Comparison of ENCODE assay signal across 27 cellular contexts in the genomic region with DNA sequence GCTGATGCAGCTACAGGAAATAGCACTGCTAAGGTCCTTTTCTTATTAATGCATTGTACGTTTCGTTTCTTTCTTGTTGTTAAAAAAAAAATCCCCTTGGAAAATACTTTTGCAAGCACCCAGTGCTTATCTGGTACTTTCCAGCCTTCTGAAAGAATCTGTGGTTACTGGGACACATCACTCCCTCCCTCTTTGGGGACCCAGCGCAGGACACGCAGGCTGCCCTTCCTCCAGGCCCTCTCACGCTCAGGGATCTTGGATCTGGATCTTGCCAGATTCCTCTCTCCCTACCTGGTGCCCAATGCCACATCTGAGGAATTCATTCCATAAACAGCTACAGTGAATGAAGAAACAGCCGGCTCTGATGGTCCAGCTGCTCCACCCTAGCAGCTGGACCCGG. TPM values are rescaled to one million over a fixed set of nuclear protein-coding genes. Genes with fewer than 3 reads are reported as not detected.
DNase-seq lines count a peak whose midpoint lies in the region; ATAC-seq and TF ChIP-seq lines count a peak whose summit lies in the region.
"Had no signal": no experiment of that assay in that cellular context is flagged by ENCODE, and none has a peak within 500 bp of the region (broad histone marks: within the 10 kb centered on the region; RNA-seq: fewer than 3 reads in every experiment).

No MANE protein-coding gene starts in this region.

- H3K4me3 ChIP-seq in GM12865 (ENCODE audit: low read depth, low read length) (peak overlapping the region; percentile 11), HUES48 (ENCODE audit: low read depth, low read length) (no peak overlapping the region), neural progenitor cell (no peak overlapping the region)
- H3K4me3 ChIP-seq: K562, MG63, SJSA1 had no signal

- no peaks in the 10 kb centered on the region for H3K36me3 ChIP-seq in HUES48 (ENCODE audit: control insufficient read depth, insufficient read depth, low read length)
- no peaks in the 10 kb centered on the region for H3K36me3 ChIP-seq in neural progenitor cell
- H3K36me3 ChIP-seq: MG63, SJSA1 had no signal

- H3K9me3 Mint-ChIP-seq in brain (peaks cover 0 to 20% (median 11%) of the 10 kb centered on the region in 5 experiments), neural progenitor cell (peaks cover 19% of the 10 kb centered on the region), progenitor cell of endocrine pancreas (ENCODE audit: low read depth) (no peaks in the 10 kb centered on the region)
- H3K9me3 Mint-ChIP-seq in activated CD4-positive, alpha-beta memory T cell treated with anti-CD3 and anti-CD28 coated beads, Interleukin-2, amount 10 ng/mL, durations not matched to agents 7 days and 5 days, result no peaks in the 10 kb centered on the region
- H3K9me3 Mint-ChIP-seq: CD8-positive, alpha-beta T cell had no signal

- no peaks in the 10 kb centered on the region for H3K27me3 ChIP-seq in HUES48 (ENCODE audit: control insufficient read depth, insufficient read depth, low read length)
- no peaks in the 10 kb centered on the region for H3K27me3 ChIP-seq in neural progenitor cell

- no peak overlapping the region for H3K9ac ChIP-seq in HUES48 (ENCODE audit: low read depth, low read length)
- H3K9ac ChIP-seq in neural progenitor cell, result no peak overlapping the region

- H3K36me3 Mint-ChIP-seq in brain (peaks cover 33% of the 10 kb centered on the region), neural progenitor cell (peaks cover 39% of the 10 kb centered on the region), progenitor cell of endocrine pancreas (ENCODE audit: insufficient read depth) (peaks cover 16% of the 10 kb centered on the region)
- no peaks in the 10 kb centered on the region for H3K36me3 Mint-ChIP-seq in activated CD4-positive, alpha-beta memory T cell treated with anti-CD3 and anti-CD28 coated beads, Interleukin-2, amount 10 ng/mL, durations not matched to agents 7 days and 5 days (ENCODE audit: low read depth)
- H3K36me3 Mint-ChIP-seq: CD8-positive, alpha-beta T cell had no signal

- peak overlapping the region; percentile 61 for H3K27ac ChIP-seq in HUES48 (ENCODE audit: low read depth, low read length)
- peak overlapping the region; percentile 61 for H3K27ac ChIP-seq in neural progenitor cell
- H3K27ac ChIP-seq: SJSA1 had no signal

- H2AFZ ChIP-seq in neural progenitor cell (replicated peaks), result no peak overlapping the region

- H3K4me1 ChIP-seq in HUES48 (ENCODE audit: control insufficient read depth, insufficient read depth, low read length), result peaks cover 46% of the 10 kb centered on the region
- H3K4me1 ChIP-seq in neural progenitor cell, result peaks cover 45% of the 10 kb centered on the region
- H3K4me1 ChIP-seq: SJSA1 had no signal

- H4K20me1 ChIP-seq in neural progenitor cell (ENCODE audit: low read depth), result peaks cover 67% of the 10 kb centered on the region

- peaks cover 75% of the 10 kb centered on the region for H3K79me2 ChIP-seq in neural progenitor cell (ENCODE audit: low read depth)

- ATAC-seq in GM21367 (IDR thresholded peaks at IDR 0.05; ENCODE audit: unreplicated experiment), result no peak
- ATAC-seq: CD8-positive, alpha-beta T cell; HepG2; K562; Right ventricle myocardium inferior had no signal

- H3K4me3 Mint-ChIP-seq in brain (no peak overlapping the region), neural progenitor cell (peak overlapping the region; percentile 63), progenitor cell of endocrine pancreas (ENCODE audit: low read depth) (no peak overlapping the region)
- H3K4me3 Mint-ChIP-seq in activated CD4-positive, alpha-beta memory T cell treated with anti-CD3 and anti-CD28 coated beads, Interleukin-2, amount 10 ng/mL, durations not matched to agents 7 days and 5 days, result no peak overlapping the region
- H3K4me3 Mint-ChIP-seq: CD8-positive, alpha-beta T cell had no signal

- H3K9me3 ChIP-seq in HUES48 (ENCODE audit: control insufficient read depth, insufficient read depth, low read length), result peaks cover 8% of the 10 kb centered on the region
- peaks cover 5% of the 10 kb centered on the region for H3K9me3 ChIP-seq in neural progenitor cell (ENCODE audit: low read depth)
- H3K9me3 ChIP-seq: MG63, SJSA1 had no signal

- H3K4me1 Mint-ChIP-seq in brain, result peaks cover 64% of the 10 kb centered on the region
- H3K4me1 Mint-ChIP-seq in neural progenitor cell, result peaks cover 45% of the 10 kb centered on the region
- H3K4me1 Mint-ChIP-seq in progenitor cell of endocrine pancreas (ENCODE audit: low read depth), result peaks cover 14% of the 10 kb centered on the region
- H3K4me1 Mint-ChIP-seq in activated CD4-positive, alpha-beta memory T cell treated with anti-CD3 and anti-CD28 coated beads, Interleukin-2, amount 10 ng/mL, durations not matched to agents 7 days and 5 days, result no peaks in the 10 kb centered on the region

- no peak for TF ChIP-seq CTCF in GM12865 (IDR thresholded peaks at IDR 0.05; ENCODE audit: insufficient read depth, low read depth, low read length, missing control alignments)
- no peak for TF ChIP-seq CTCF in brain (conservative IDR thresholded peaks at IDR 0.05)
- TF ChIP-seq CTCF in neural progenitor cell (IDR thresholded peaks at IDR 0.05), result no peak
- TF ChIP-seq CTCF in progenitor cell of endocrine pancreas (IDR thresholded peaks at IDR 0.05; ENCODE audit: unreplicated experiment), result no peak

- CTCF ChIA-PET in activated CD4-positive, alpha-beta memory T cell treated with anti-CD3 and anti-CD28 coated beads, Interleukin-2, amount 10 ng/mL, durations not matched to agents 7 days and 5 days (lab: Charles Lee), result no interaction called here

- DNase-seq in GM12865 (ENCODE audit: low read depth) (peak; percentile 73), neural progenitor cell (ENCODE audit: low spot score) (no peak), progenitor cell of endocrine pancreas (ENCODE audit: low spot score, unreplicated experiment) (no peak)
- DNase-seq in activated CD4-positive, alpha-beta T cell treated with anti-CD3 and anti-CD28 coated beads for 1 hour, result no peak
- no peak for DNase-seq in activated CD4-positive, alpha-beta memory T cell treated with anti-CD3 and anti-CD28 coated beads, Interleukin-2, amount 10 ng/mL, durations not matched to agents 7 days and 5 days
- DNase-seq: AML-193; C1 segment of cervical spinal cord; CD8-positive, alpha-beta T cell; DMS153; GOT3; MG63; NCI-H1417 treated with DMSO at 0.1 percent for 48 hours; NCI-H1930; NCI-H2171; NCI-H345; NCI-H524; NCI-H82; T-helper 1 cell had no signal

- H3K4me2 ChIP-seq in neural progenitor cell, result peak overlapping the region; percentile 49

- POLR2A ChIA-PET in activated CD4-positive, alpha-beta memory T cell treated with anti-CD3 and anti-CD28 coated beads, Interleukin-2, amount 10 ng/mL, durations not matched to agents 7 days and 5 days (lab: Charles Lee), result no interaction called here

- H3K27me3 Mint-ChIP-seq in brain (no peaks in the 10 kb centered on the region), neural progenitor cell (ENCODE audit: insufficient read depth, low read depth) (peaks cover 5% of the 10 kb centered on the region), progenitor cell of endocrine pancreas (no peaks in the 10 kb centered on the region)
- H3K27me3 Mint-ChIP-seq in activated CD4-positive, alpha-beta memory T cell treated with anti-CD3 and anti-CD28 coated beads, Interleukin-2, amount 10 ng/mL, durations not matched to agents 7 days and 5 days, result peaks cover 4% of the 10 kb centered on the region

- H3K27ac Mint-ChIP-seq in brain (peak overlapping the region; percentile 21 to 96 (median 70)), neural progenitor cell (peak overlapping the region; percentile 50), progenitor cell of endocrine pancreas (no peak overlapping the region)
- H3K27ac Mint-ChIP-seq in activated CD4-positive, alpha-beta memory T cell treated with anti-CD3 and anti-CD28 coated beads, Interleukin-2, amount 10 ng/mL, durations not matched to agents 7 days and 5 days, result no peak overlapping the region
- H3K27ac Mint-ChIP-seq: CD8-positive, alpha-beta T cell had no signal

- H3F3A ChIP-seq in neural progenitor cell (ENCODE audit: low read depth), result peaks cover 47% of the 10 kb centered on the region

RNA-seq across cellular contexts. Expression of gene PHF21B, which starts 55.7 kb away (rescaled TPM):
- polyA plus RNA-seq in brain (ENCODE audit: insufficient read depth, low read depth, low replicate concordance), result 8.2 TPM
- total RNA-seq in neural progenitor cell (ENCODE audit: low replicate concordance) (6.7 and 22.6 TPM in 2 replicates), progenitor cell of endocrine pancreas (34.8 and 37.4 TPM in 2 replicates)
- total RNA-seq in activated CD4-positive, alpha-beta memory T cell treated with anti-CD3 and anti-CD28 coated beads, Interleukin-2, amount 10 ng/mL, durations not matched to agents 7 days and 5 days, result not detected
- total RNA-seq: A172; CD8-positive, alpha-beta T cell; HepG2; K562; Right ventricle myocardium inferior had no signal
- polyA plus RNA-seq: AG04450, HepG2 had no signal

Comparison
In these comparisons a context has a peak if more than half of its experiments do, and no peak if none do; other contexts are left out.
1. H3K27ac Mint-ChIP-seq: peak in brain (5 of 5) and neural progenitor cell (single experiment); none in progenitor cell of endocrine pancreas (single experiment) and activated CD4-positive, alpha-beta memory T cell treated with anti-CD3 and anti-CD28 coated beads, Interleukin-2, amount 10 ng/mL, durations not matched to agents 7 days and 5 days (single experiment).